ENCODE assay signal across 8 cellular contexts in the genomic region with DNA sequence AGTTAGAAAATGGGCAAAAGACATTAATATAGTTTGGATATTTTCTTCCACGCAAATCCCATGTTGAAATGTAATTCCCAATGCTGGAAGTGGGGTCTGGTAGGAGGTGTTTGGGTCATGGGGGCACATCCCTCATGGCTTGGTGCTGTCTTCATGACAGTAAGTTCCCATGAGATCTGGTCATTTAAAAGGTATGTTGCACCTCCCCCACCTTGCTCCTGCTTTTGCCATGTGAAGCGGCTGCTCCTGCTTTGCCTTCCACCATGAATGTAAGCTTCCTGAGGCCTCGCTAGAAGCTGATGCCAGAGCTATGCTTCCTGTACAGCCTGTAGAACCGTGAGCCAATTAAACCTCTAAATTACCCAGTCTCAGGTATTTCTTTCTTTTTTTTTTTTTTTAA.
"Had no signal": no experiment of that assay in that cellular context is flagged by ENCODE, and none has a peak within 500 bp of the region (broad histone marks: within the 10 kb centered on the region; RNA-seq: fewer than 3 reads in every experiment).

No MANE protein-coding gene starts in this region.

- H3K4me3 ChIP-seq: GM12878 had no signal

- ATAC-seq: GM12878 had no signal

- FAIRE-seq: G401.6, GM12878, GM12891, GM12892, GM18507, GM19239 had no signal

- DNase-seq: GDM1, GF-D8 had no signal
